ENCODE assay signal across 8 cellular contexts in genomic region chr3:129627350-129628168, GRCh38. TPM values are rescaled to one million over a fixed set of nuclear protein-coding genes. Genes with fewer than 3 reads are reported as not detected.
DNase-seq lines count a peak whose midpoint lies in the region; ATAC-seq and TF ChIP-seq lines count a peak whose summit lies in the region.

No MANE protein-coding gene starts in this region.

- H3K4me3 ChIP-seq in HAP-1, result peak overlapping the region; percentile 43
- H3K4me3 ChIP-seq in astrocyte of the cerebellum (ENCODE audit: low read depth, low read length), result peak overlapping the region; percentile 31
- H3K4me3 ChIP-seq in psoas muscle, result peak overlapping the region; percentile 76

- DNase-seq in Daoy (ENCODE audit: low read depth) (peak; percentile 84), HAP-1 (ENCODE audit: low spot score in 2 of 2) (peak; percentile 83 to 86), NCI-H1417 (lab: John Stamatoyannopoulos, UW) (peak; percentile 80 to 97 (median 95)), T-cell (peak; percentile 42 to 76 (median 60)), astrocyte of the cerebellum (ENCODE audit: low read depth) (no peak), hepatic stellate cell (ENCODE audit: low spot score) (peak; percentile 87), psoas muscle (peak; percentile 65 to 84), NK-92 (lab: John Stamatoyannopoulos, UW; ENCODE audit: unreplicated experiment) (no peak)

- no peaks in the 10 kb centered on the region for H3K27me3 Mint-ChIP-seq in T-cell

- H3K4me3 Mint-ChIP-seq in T-cell, result peak overlapping the region; percentile 82 to 86 (median 85)

- ATAC-seq in T-cell (replicated peaks in 1 of 4) (peak; percentile 62 to 84 (median 76)), psoas muscle (peak; percentile 50 to 70 (median 61))

- no peaks in the 10 kb centered on the region for H3K9me3 Mint-ChIP-seq in T-cell

- 2 to 4% (median 3%) methylated on average over 34 to 38 of the region's 38 CpGs for WGBS in psoas muscle, 3 donors

- peak overlapping the region; percentile 91 for H3K27ac ChIP-seq in psoas muscle

- H3K36me3 ChIP-seq in HAP-1 (replicated peaks) (no peaks in the 10 kb centered on the region), psoas muscle (ENCODE audit: insufficient read depth in 1 of 2, low read depth in 1 of 2) (no peaks in the 10 kb centered on the region)

- peaks cover 13 to 22% (median 16%) of the 10 kb centered on the region in 3 donors for H3K4me1 Mint-ChIP-seq in T-cell

- peak overlapping the region; percentile 78 to 87 for H3K27ac Mint-ChIP-seq in T-cell

- POLR2A ChIA-PET in T-cell (lab: Charles Lee), result interaction anchor here in 1 of 2 donors (0.5 to 0.6 kb wide), 2 partner anchors 14 to 80 kb away, joined by 7 to 10 read pairs; no protein-coding TSS in a partner anchor

- CTCF ChIA-PET in T-cell (lab: Charles Lee), result interaction anchor here (0.7 to 2.6 kb wide), 5 partner anchors 137 to 470 kb away, joined by 3 to 12 read pairs (median 4); no protein-coding TSS in a partner anchor

- intact Hi-C loops in psoas muscle (cut with DNase I), result loop anchor here (1.0 to 5.0 kb wide), 5 partner anchors 200 to 375 kb away; no protein-coding TSS in a partner anchor

- in situ Hi-C loops in HAP-1 (cut with MboI; ENCODE audit: low sequenced_read_pairs), result no loop called here
- in situ Hi-C loops in astrocyte of the cerebellum (cut with HindIII; ENCODE audit: low sequenced_read_pairs), result no loop called here

- H3K4me1 ChIP-seq in HAP-1 (peaks cover 24% of the 10 kb centered on the region), psoas muscle (peaks cover 23% of the 10 kb centered on the region)

- peak; percentile 87 for TF ChIP-seq CTCF in astrocyte of the cerebellum (IDR thresholded peaks at IDR 0.05; ENCODE audit: low read depth, low read length, missing control alignments)
- peak; percentile 87 for TF ChIP-seq CTCF in psoas muscle (IDR thresholded peaks at IDR 0.05)

- H3K9me3 ChIP-seq in HAP-1 (no peaks in the 10 kb centered on the region), psoas muscle (no peaks in the 10 kb centered on the region)

- H3K36me3 Mint-ChIP-seq in T-cell, result no peaks in the 10 kb centered on the region

- no peaks in the 10 kb centered on the region for H3K27me3 ChIP-seq in HAP-1 (ENCODE audit: low read depth)
- H3K27me3 ChIP-seq in psoas muscle (ENCODE audit: insufficient read depth in 3 of 3, low read length in 2 of 3), result no peaks in the 10 kb centered on the region

RNA-seq across cellular contexts. Expression of gene PLXND1, which starts 21.1 kb away (rescaled TPM):
- 9.1 and 12.1 TPM in 2 replicates for total RNA-seq in Daoy (2014; rRNA removed; shearing (Covaris generic))
- total RNA-seq in T-cell, result 10 to 100 TPM; 13.6 to 53.3 (median 44.9) TPM
- total RNA-seq in psoas muscle, result 10 to 100 TPM; 28.2 to 49.9 (median 31.9) TPM
- polyA plus RNA-seq in psoas muscle, result 10 to 100 TPM; 15.5 to 24.0 (median 20.7) TPM

Comparison
In these comparisons a context has a peak if more than half of its experiments do, and no peak if none do; other contexts are left out.
1. DNase-seq: peak in Daoy (single experiment), HAP-1 (2 of 2), NCI-H1417 (3 of 3), T-cell (34 of 34), hepatic stellate cell (single experiment) and psoas muscle (2 of 2); none in astrocyte of the cerebellum (single experiment) and NK-92 (single experiment).
2. Peak in every context shown above with its lines, with median percentiles within 50 percentile points of each other: H3K4me3 ChIP-seq.